ENCODE assay signal across 8 cellular contexts in genomic region chr16:24539295-24539849, GRCh38.
DNase-seq lines count a peak whose midpoint lies in the region; ATAC-seq lines count a peak whose summit lies in the region.

Gene RBBP6, plus strand, starts transcription at chr16:24539566. Its CDS starts 1,061 bp downstream, at chr16:24540627.

- DNase-seq in COLO668 (lab: John Stamatoyannopoulos, UW; ENCODE audit: unreplicated experiment) (peak; percentile 96), HS-5 (ENCODE audit: low read depth) (peak; percentile 88), NK-92 (lab: John Stamatoyannopoulos, UW; ENCODE audit: unreplicated experiment) (peak; percentile 43), medulla oblongata (ENCODE audit: extremely low spot score) (peak; percentile 98)
- peak; percentile 96 for DNase-seq in activated CD8-positive, alpha-beta memory T cell treated with anti-CD3 and anti-CD28 coated beads for 24 hours
- peak; percentile 91 for DNase-seq in effector CD8-positive, alpha-beta T cell (lab: John Stamatoyannopoulos, UW)
- peak; percentile 85 for DNase-seq in stimulated activated CD8-positive, alpha-beta memory T cell treated with anti-CD3 and anti-CD28 coated beads, Interleukin-12 subunit alpha, Interleukin-12 subunit beta, amount 100 ng/mL, for 1 hour (ENCODE audit: low read depth)

- ATAC-seq in GM19467 (IDR thresholded peaks at IDR 0.05; ENCODE audit: unreplicated experiment), result peak; percentile 92

Comparison
In these comparisons a context has a peak if more than half of its experiments do, and no peak if none do; other contexts are left out.
1. Peak in every context shown above with its lines: DNase-seq and ATAC-seq.
2. DNase-seq: peak in every context shown above with its lines; median percentile 98 in medulla oblongata; 96 in COLO668; 96 in activated CD8-positive, alpha-beta memory T cell treated with anti-CD3 and anti-CD28 coated beads for 24 hours; 91 in effector CD8-positive, alpha-beta T cell; 88 in HS-5; 85 in stimulated activated CD8-positive, alpha-beta memory T cell treated with anti-CD3 and anti-CD28 coated beads, Interleukin-12 subunit alpha, Interleukin-12 subunit beta, amount 100 ng/mL, for 1 hour; 43 in NK-92.